In genomic region chr4:142549248-142549647, GRCh38 we compare ENCODE assay signal across 15 cellular contexts.
A peak's percentile ranks its signal among the peaks of the same experiment; 100 is the strongest.
DNase-seq lines count a peak whose midpoint lies in the region; ATAC-seq and TF ChIP-seq lines count a peak whose summit lies in the region.
"Had no signal": no experiment of that assay in that cellular context is flagged by ENCODE, and none has a peak within 500 bp of the region (broad histone marks: within the 10 kb centered on the region; RNA-seq: fewer than 3 reads in every experiment).

No MANE protein-coding gene starts in this region.

- H3K4me3 ChIP-seq in cardiac muscle cell = no peak overlapping the region
- H3K4me3 ChIP-seq in heart right ventricle = no peak overlapping the region
- no peak overlapping the region for H3K4me3 ChIP-seq in suprapubic skin
- H3K4me3 ChIP-seq in effector memory CD4-positive, alpha-beta T cell (ENCODE audit: insufficient read depth, low read depth, low read length, poor library complexity, severe bottlenecking) = no peak overlapping the region
- H3K4me3 ChIP-seq: ascending aorta, SJCRH30 had no signal

- intact Hi-C loops in heart right ventricle (cut with DNase I) = no loop called here

- H3K27me3 ChIP-seq in cardiac muscle cell (no peaks in the 10 kb centered on the region), heart right ventricle (no peaks in the 10 kb centered on the region), suprapubic skin (no peaks in the 10 kb centered on the region)
- H3K27me3 ChIP-seq in effector memory CD4-positive, alpha-beta T cell (replicated peaks; ENCODE audit: control insufficient read depth, insufficient read depth, low read length, poor library complexity, severe bottlenecking) = no peaks in the 10 kb centered on the region
- H3K27me3 ChIP-seq: ascending aorta, SJCRH30 had no signal

- no peak for TF ChIP-seq EP300 in suprapubic skin (IDR thresholded peaks at IDR 0.05)

- TF ChIP-seq CTCF in cardiac muscle cell (IDR thresholded peaks at IDR 0.05; ENCODE audit: low read depth, low read length) = no peak
- no peak for TF ChIP-seq CTCF in heart right ventricle (IDR thresholded peaks at IDR 0.05)
- no peak for TF ChIP-seq CTCF in VCaP (conservative IDR thresholded peaks at IDR 0.05)
- no peak for TF ChIP-seq CTCF in suprapubic skin (IDR thresholded peaks at IDR 0.05)

- no peaks in the 10 kb centered on the region for H3K36me3 ChIP-seq in cardiac muscle cell
- H3K36me3 ChIP-seq in heart right ventricle = no peaks in the 10 kb centered on the region
- no peaks in the 10 kb centered on the region for H3K36me3 ChIP-seq in suprapubic skin
- no peaks in the 10 kb centered on the region for H3K36me3 ChIP-seq in effector memory CD4-positive, alpha-beta T cell (ENCODE audit: control insufficient read depth, insufficient read depth, low read length)
- H3K36me3 ChIP-seq: ascending aorta, SJCRH30 had no signal

- no peak for TF ChIP-seq POLR2A in suprapubic skin (IDR thresholded peaks at IDR 0.05)

- peaks cover 12% of the 10 kb centered on the region for H3K4me1 ChIP-seq in cardiac muscle cell (ENCODE audit: low read depth)
- H3K4me1 ChIP-seq in heart right ventricle = peaks cover 0 to 16% (median 0%) of the 10 kb centered on the region in 9 donors
- no peaks in the 10 kb centered on the region for H3K4me1 ChIP-seq in suprapubic skin
- peaks cover 10% of the 10 kb centered on the region for H3K4me1 ChIP-seq in effector memory CD4-positive, alpha-beta T cell (ENCODE audit: control insufficient read depth, insufficient read depth, low read length, poor library complexity, severe bottlenecking)
- H3K4me1 ChIP-seq: ascending aorta had no signal

- WGBS in heart right ventricle, 2 donors = 85 to 89% methylated on average over 3 of the region's 3 CpGs
- 78% methylated on average over 3 of the region's 3 CpGs for WGBS in suprapubic skin

- ATAC-seq in heart right ventricle (no peak), GM21786 (IDR thresholded peaks at IDR 0.05; ENCODE audit: unreplicated experiment) (no peak)
- ATAC-seq: sciatic nerve had no signal

- H3K9me3 ChIP-seq in cardiac muscle cell (ENCODE audit: low read depth) (no peaks in the 10 kb centered on the region), heart right ventricle (no peaks in the 10 kb centered on the region), suprapubic skin (no peaks in the 10 kb centered on the region)
- H3K9me3 ChIP-seq in effector memory CD4-positive, alpha-beta T cell (ENCODE audit: control insufficient read depth, low read length) = no peaks in the 10 kb centered on the region
- H3K9me3 ChIP-seq: ascending aorta, SJCRH30 had no signal

- no peak for DNase-seq in cardiac muscle cell (ENCODE audit: low read depth in 1 of 2, low spot score in 1 of 2)
- DNase-seq in heart right ventricle = no peak
- DNase-seq in kidney glomerular epithelial cell (lab: John Stamatoyannopoulos, UW) = peak; percentile 5
- no peak for DNase-seq in suprapubic skin (ENCODE audit: low spot score in 2 of 2)
- no peak for DNase-seq in effector memory CD4-positive, alpha-beta T cell
- no peak for DNase-seq in AML-193 (lab: John Stamatoyannopoulos, UW)
- DNase-seq: GDM1; GOT3; occipital lobe; stimulated activated CD4-positive, alpha-beta T cell treated with anti-CD3 and anti-CD28 coated beads, Interleukin-1b, Interleukin-23, amount 100 ng/mL, for 48 hours had no signal

- peak overlapping the region; percentile 56 for H3K27ac ChIP-seq in cardiac muscle cell
- H3K27ac ChIP-seq in heart right ventricle = no peak overlapping the region
- peak overlapping the region; percentile 26; the same call in 1 of the 2 replicates for H3K27ac ChIP-seq in VCaP
- no peak overlapping the region for H3K27ac ChIP-seq in suprapubic skin
- no peak overlapping the region for H3K27ac ChIP-seq in effector memory CD4-positive, alpha-beta T cell (ENCODE audit: insufficient read depth, low read length, poor library complexity, severe bottlenecking)
- H3K27ac ChIP-seq: ascending aorta had no signal

Comparison
In these comparisons a context has a peak if more than half of its experiments do, and no peak if none do; other contexts are left out.
1. H3K27ac ChIP-seq: peak in cardiac muscle cell (single experiment) and VCaP (single experiment); none in heart right ventricle (0 of 10), suprapubic skin (single experiment) and effector memory CD4-positive, alpha-beta T cell (single experiment).